ENCODE assay signal across 9 cellular contexts in the genomic region with DNA sequence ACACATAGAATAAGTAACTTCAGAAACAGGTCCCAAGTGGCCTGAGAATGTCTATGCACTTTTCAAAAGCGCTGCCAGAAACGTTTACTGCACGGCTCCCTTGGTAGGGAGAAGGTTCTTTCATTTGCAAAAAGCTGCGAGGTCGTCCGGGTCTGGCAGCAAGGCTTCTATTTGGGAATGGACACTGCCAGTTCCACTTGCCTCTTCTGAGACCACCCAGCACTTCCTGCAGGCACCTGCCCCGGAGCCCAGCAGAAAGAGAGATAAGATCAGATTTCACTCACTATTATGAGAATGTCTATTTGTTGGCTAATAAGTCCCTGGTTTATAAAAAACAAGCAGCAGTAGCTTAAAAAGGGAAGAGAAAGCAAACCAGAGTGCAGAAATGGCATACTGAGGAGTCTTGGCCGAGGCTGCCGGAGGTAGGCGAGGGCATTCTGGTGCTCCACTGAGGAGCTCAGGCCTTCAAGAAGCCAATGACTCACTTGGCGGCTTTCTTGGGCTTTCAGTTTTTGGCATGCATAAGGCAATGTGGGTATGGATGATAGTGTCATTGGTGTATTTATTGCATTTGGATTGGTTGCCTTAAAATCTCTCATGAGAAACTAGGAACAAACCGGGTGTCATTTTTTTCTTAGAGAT.
DNase-seq lines count a peak whose midpoint lies in the region; ATAC-seq, FAIRE-seq and TF ChIP-seq lines count a peak whose summit lies in the region.
"Had no signal": no experiment of that assay in that cellular context is flagged by ENCODE, and none has a peak within 500 bp of the region (broad histone marks: within the 10 kb centered on the region; RNA-seq: fewer than 3 reads in every experiment).

No MANE protein-coding gene starts in this region.

- no peaks in the 10 kb centered on the region for H3K27me3 ChIP-seq in aorta (ENCODE audit: control insufficient read depth in 1 of 2, insufficient read depth in 2 of 2, low read length in 1 of 2)
- H3K27me3 ChIP-seq: cardiac muscle cell had no signal

- no peak for FAIRE-seq in kidney (lab: Jason Lieb, UNC)

- H3K4me1 ChIP-seq in kidney (ENCODE audit: control insufficient read depth in 1 of 2, insufficient read depth in 1 of 2, low read depth in 1 of 2, low read length in 2 of 2) (peaks cover 0 to 4% of the 10 kb centered on the region in 2 donors), aorta (ENCODE audit: control insufficient read depth in 1 of 2, insufficient read depth in 2 of 2, low read length in 2 of 2) (peaks cover 0 to 12% of the 10 kb centered on the region in 2 donors)

- DNase-seq in astrocyte of the hippocampus (ENCODE audit: low read depth, low spot score) (peak; percentile 69), kidney (no peak), aorta (peak; percentile 80 to 84), NCI-H2107 (lab: John Stamatoyannopoulos, UW) (no peak), epidermal melanocyte (ENCODE audit: insufficient read length, low spot score) (no peak), AG08395 (ENCODE audit: low spot score) (no peak)

- peak overlapping the region in 1 of 2 donors; percentile 4 for H3K27ac ChIP-seq in kidney (ENCODE audit: low read depth in 2 of 2, low read length in 2 of 2)
- H3K27ac ChIP-seq in aorta (ENCODE audit: low read depth in 1 of 2, low read length in 2 of 2): peak overlapping the region; percentile 84 to 94
- H3K27ac ChIP-seq: cardiac muscle cell had no signal

- intact Hi-C loops in kidney (cut with DNase I) (no loop called here), aorta (cut with DNase I) (loop anchor here (5.0 to 10.0 kb wide), 4 partner anchors 55 to 123 kb away; a partner anchor contains a TSS)

- peak overlapping the region in 1 of 2 donors; percentile 38 for H3K9ac ChIP-seq in kidney (ENCODE audit: low read length in 2 of 2)

- no peaks in the 10 kb centered on the region for H3K9me3 ChIP-seq in kidney (ENCODE audit: control insufficient read depth in 1 of 2, low read length in 2 of 2)
- no peaks in the 10 kb centered on the region for H3K9me3 ChIP-seq in aorta (ENCODE audit: control insufficient read depth, low read length)

- 4% methylated on average over 12 of the region's 12 CpGs for WGBS in aorta, 2 donors

- no peaks in the 10 kb centered on the region for H3K36me3 ChIP-seq in kidney (ENCODE audit: control insufficient read depth in 1 of 2, insufficient read depth in 2 of 2, low read length in 2 of 2)
- H3K36me3 ChIP-seq in aorta (ENCODE audit: control insufficient read depth in 1 of 2, insufficient read depth in 2 of 2, low read length in 1 of 2): no peaks in the 10 kb centered on the region
- H3K36me3 ChIP-seq: cardiac muscle cell had no signal

- peak overlapping the region; percentile 20 to 60 for H3K4me3 ChIP-seq in kidney (ENCODE audit: low read length in 2 of 2)
- peak overlapping the region; percentile 3 to 69 for H3K4me3 ChIP-seq in aorta (ENCODE audit: low read length in 2 of 2)
- H3K4me3 ChIP-seq: cardiac muscle cell had no signal

- TF ChIP-seq CTCF in kidney (IDR thresholded peaks at IDR 0.05; ENCODE audit: borderline replicate concordance, extremely low read depth, insufficient read depth): no peak

- peak; percentile 70 for ATAC-seq in GM18498 (IDR thresholded peaks at IDR 0.05; ENCODE audit: unreplicated experiment)
- peak; percentile 12 for ATAC-seq in HG03280 (IDR thresholded peaks at IDR 0.05; ENCODE audit: unreplicated experiment)
- peak; percentile 89 for ATAC-seq in aorta (ENCODE audit: low FRiP score)

Comparison
In these comparisons a context has a peak if more than half of its experiments do, and no peak if none do; other contexts are left out.
1. ATAC-seq: peak in every context shown above with its lines; median percentile 89 in aorta; 70 in GM18498; 12 in HG03280.
2. DNase-seq: peak in astrocyte of the hippocampus (single experiment) and aorta (2 of 2); none in kidney (single experiment), NCI-H2107 (single experiment), epidermal melanocyte (single experiment) and AG08395 (single experiment).